In genomic region chr17:51097708-51098446, GRCh38 we compare ENCODE assay signal across 1 cellular context.
TF ChIP-seq lines count a peak whose summit lies in the region.

No MANE protein-coding gene starts in this region.

TF ChIP-seq in HepG2, 621 proteins besides CTCF, POLR2A, EP300 and RAD21 (continued from another document and continues in another):
- no peak for TF ChIP-seq ZBTB49 (CRISPR knock-in tag; IDR thresholded peaks at IDR 0.05; ENCODE audit: borderline replicate concordance)
- no peak for TF ChIP-seq U2AF1 (optimal IDR thresholded peaks at IDR 0.05; ENCODE audit: low read depth, low read length)
- peak; percentile 34; the same call in 1 of the 2 replicates for TF ChIP-seq ESRRA (CRISPR knock-in tag; IDR thresholded peaks at IDR 0.05; ENCODE audit: low read depth)
- TF ChIP-seq ZNF430 (CRISPR knock-in tag; IDR thresholded peaks at IDR 0.05), result no peak
- TF ChIP-seq ZNF138 (CRISPR knock-in tag; IDR thresholded peaks at IDR 0.05; ENCODE audit: low read depth), result no peak
- TF ChIP-seq WIZ (CRISPR knock-in tag; IDR thresholded peaks at IDR 0.05), result no peak
- TF ChIP-seq XBP1 (CRISPR knock-in tag; IDR thresholded peaks at IDR 0.05), result no peak
- peak; percentile 52; the same call in 1 of the 2 replicates for TF ChIP-seq NCOR1 (IDR thresholded peaks at IDR 0.05; ENCODE audit: borderline replicate concordance, low read length)
- peak; percentile 32; the same call in 1 of the 2 replicates for TF ChIP-seq SAP130 (CRISPR knock-in tag; IDR thresholded peaks at IDR 0.05; ENCODE audit: low read depth)
- TF ChIP-seq MEIS2 (CRISPR knock-in tag; IDR thresholded peaks at IDR 0.05), result no peak
- TF ChIP-seq NFKBIZ (CRISPR knock-in tag; IDR thresholded peaks at IDR 0.05), result no peak
- TF ChIP-seq ZNF33A (CRISPR knock-in tag; IDR thresholded peaks at IDR 0.05; ENCODE audit: borderline replicate concordance), result no peak
- TF ChIP-seq HNRNPLL (IDR thresholded peaks at IDR 0.05; ENCODE audit: low read depth, low read length, poor library complexity, severe bottlenecking), result no peak
- TF ChIP-seq MYPOP (CRISPR knock-in tag; IDR thresholded peaks at IDR 0.05), result no peak
- TF ChIP-seq ZNF572 (CRISPR knock-in tag; IDR thresholded peaks at IDR 0.05), result no peak
- no peak for TF ChIP-seq IRX3 (CRISPR knock-in tag; IDR thresholded peaks at IDR 0.05; ENCODE audit: borderline replicate concordance, low read depth)
- TF ChIP-seq ZNF570 (CRISPR knock-in tag; IDR thresholded peaks at IDR 0.05; ENCODE audit: borderline replicate concordance), result no peak
- peak; percentile 31; the same call in 1 of the 2 replicates for TF ChIP-seq CEBPB (IDR thresholded peaks at IDR 0.05; ENCODE audit: borderline replicate concordance, low read depth, low read length)
- no peak for TF ChIP-seq CSRNP1 (CRISPR knock-in tag; IDR thresholded peaks at IDR 0.05)
- TF ChIP-seq RFX3 (CRISPR knock-in tag; IDR thresholded peaks at IDR 0.05), result no peak
- 0 out of 2 replicates have a peak, but pooled peaks have one; percentile 38 for TF ChIP-seq POGK (CRISPR knock-in tag; conservative IDR thresholded peaks at IDR 0.05)
- TF ChIP-seq ZNF580 (CRISPR knock-in tag; IDR thresholded peaks at IDR 0.05; ENCODE audit: borderline replicate concordance, low read depth), result 0 out of 2 replicates have a peak, but pooled peaks have one; percentile 28
- TF ChIP-seq ZNF142 (CRISPR knock-in tag; IDR thresholded peaks at IDR 0.05), result no peak
- TF ChIP-seq ZMYM3 (CRISPR knock-in tag; IDR thresholded peaks at IDR 0.05), result no peak
- no peak for TF ChIP-seq TRIM24 (CRISPR knock-in tag; IDR thresholded peaks at IDR 0.05)
- no peak for TF ChIP-seq ZFP41 (CRISPR knock-in tag; IDR thresholded peaks at IDR 0.05; ENCODE audit: borderline replicate concordance)
- TF ChIP-seq ARNTL (CRISPR knock-in tag; IDR thresholded peaks at IDR 0.05), result peak; percentile 40; the same call in 1 of the 2 replicates
- TF ChIP-seq ZNF816 (CRISPR knock-in tag; IDR thresholded peaks at IDR 0.05; ENCODE audit: borderline replicate concordance), result no peak
- TF ChIP-seq ZBTB37 (CRISPR knock-in tag; IDR thresholded peaks at IDR 0.05), result no peak
- TF ChIP-seq ZNF614 (CRISPR knock-in tag; IDR thresholded peaks at IDR 0.05; ENCODE audit: borderline replicate concordance), result no peak
- TF ChIP-seq ZNF746 (CRISPR knock-in tag; IDR thresholded peaks at IDR 0.05), result 0 out of 2 replicates have a peak, but pooled peaks have one; percentile 29
- 0 out of 2 replicates have a peak, but pooled peaks have one; percentile 57 for TF ChIP-seq RFXAP (CRISPR knock-in tag; IDR thresholded peaks at IDR 0.05; ENCODE audit: borderline replicate concordance)
- TF ChIP-seq PITX1 (CRISPR knock-in tag; IDR thresholded peaks at IDR 0.05), result no peak
- TF ChIP-seq JARID2 (CRISPR knock-in tag; IDR thresholded peaks at IDR 0.05; ENCODE audit: insufficient replicate concordance), result no peak
- TF ChIP-seq POGZ (CRISPR knock-in tag; IDR thresholded peaks at IDR 0.05), result no peak
- TF ChIP-seq ZNF782 (CRISPR knock-in tag; IDR thresholded peaks at IDR 0.05; ENCODE audit: borderline replicate concordance), result no peak
- TF ChIP-seq AKAP8 (CRISPR knock-in tag; IDR thresholded peaks at IDR 0.05), result no peak
- peak; percentile 57 for TF ChIP-seq HDAC1 (CRISPR knock-in tag; IDR thresholded peaks at IDR 0.05)
- 0 out of 2 replicates have a peak, but pooled peaks have one; percentile 32 for TF ChIP-seq ZNF331 (CRISPR knock-in tag; IDR thresholded peaks at IDR 0.05)
- no peak for TF ChIP-seq DR1 (CRISPR knock-in tag; IDR thresholded peaks at IDR 0.05)
- no peak for TF ChIP-seq DZIP1 (CRISPR knock-in tag; IDR thresholded peaks at IDR 0.05)
- no peak for TF ChIP-seq ZNF3 (CRISPR knock-in tag; IDR thresholded peaks at IDR 0.05)
- TF ChIP-seq MED13 (CRISPR knock-in tag; IDR thresholded peaks at IDR 0.05), result no peak
- TF ChIP-seq HNRNPK (IDR thresholded peaks at IDR 0.05; ENCODE audit: low read depth, low read length, poor library complexity, severe bottlenecking), result no peak
